Comparison of ENCODE assay signal across 19 cellular contexts in the genomic region with DNA sequence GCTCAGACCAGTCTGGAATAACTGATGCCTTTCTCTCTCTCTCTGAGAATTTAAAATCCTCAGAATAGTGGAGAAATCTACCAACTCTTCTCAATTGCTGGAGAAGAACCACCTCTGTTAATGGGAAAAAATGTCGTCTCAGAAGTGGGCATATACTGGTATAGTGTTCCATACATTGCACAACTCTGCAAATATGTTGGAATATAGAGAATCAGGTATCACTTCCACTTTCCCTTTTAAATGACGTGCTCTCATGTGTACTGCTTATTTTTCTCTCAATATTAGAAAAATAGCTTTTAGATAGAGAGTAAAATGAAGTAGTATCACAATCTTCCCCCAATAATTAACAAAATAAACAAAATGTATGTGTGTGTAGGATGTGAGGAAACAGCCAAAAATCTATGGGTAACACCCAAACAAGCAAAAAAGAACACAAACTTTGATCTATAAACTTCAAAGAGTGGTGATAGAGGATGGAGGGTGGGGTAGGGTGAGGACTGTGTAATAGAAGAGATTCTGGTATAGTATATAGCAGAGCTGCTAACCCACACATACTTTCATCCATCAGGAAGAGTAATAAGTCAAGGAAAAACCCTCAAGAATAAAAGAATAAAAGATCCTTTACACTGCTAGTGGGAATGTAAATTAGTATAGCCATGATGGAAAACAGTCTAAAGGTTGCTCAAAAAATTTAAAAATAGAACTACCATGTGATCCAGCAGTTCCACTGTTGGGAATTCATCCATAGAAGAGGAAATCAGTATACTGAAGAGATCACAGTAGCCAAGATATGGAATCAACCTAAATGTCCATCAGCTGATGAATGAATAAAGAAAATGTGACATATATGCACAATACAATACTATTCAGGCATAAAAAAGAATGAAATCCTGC. TPM values are rescaled to one million over a fixed set of nuclear protein-coding genes. Genes with fewer than 3 reads are reported as not detected.
DNase-seq lines count a peak whose midpoint lies in the region; ATAC-seq and TF ChIP-seq lines count a peak whose summit lies in the region.
"Had no signal": no experiment of that assay in that cellular context is flagged by ENCODE, and none has a peak within 500 bp of the region (broad histone marks: within the 10 kb centered on the region; RNA-seq: fewer than 3 reads in every experiment).

No MANE protein-coding gene starts in this region.

- H3K79me2 ChIP-seq in DND-41 (ENCODE audit: insufficient read depth, low read length) (peaks cover 92% of the 10 kb centered on the region), MM.1S (ENCODE audit: low read length) (peaks cover 38% of the 10 kb centered on the region)

- DNase-seq in CD1c-positive myeloid dendritic cell (ENCODE audit: extremely low spot score) (peak; percentile 35), DND-41 (no peak), memory B cell (ENCODE audit: low spot score in 2 of 2) (no peak), T1000 (lab: John Stamatoyannopoulos, UW) (no peak), MM.1S (no peak)
- DNase-seq in activated CD8-positive, alpha-beta T cell treated with anti-CD3 and anti-CD28 coated beads for 36 hours: no peak
- DNase-seq: activated CD8-positive, alpha-beta memory T cell treated with anti-CD3 and anti-CD28 coated beads, Interleukin-2, amount 50 U/mL, for 4 hours; aorta; cortex of kidney; heart right ventricle; kidney glomerular epithelial cell; NCI-H2227 treated with DMSO at 0.1 percent for 48 hours; NK-92 treated with Interleukin-12 subunit alpha and Interleukin-12 subunit beta, amount 100 ng/mL, for 24 hours; SHP77 treated with DMSO at 0.1 percent for 48 hours; stimulated activated naive CD4-positive, alpha-beta T cell treated with Interleukin-2 at 50 U/mL for 16 hours had no signal

- no peaks in the 10 kb centered on the region for H3K4me1 ChIP-seq in DND-41 (ENCODE audit: insufficient read depth, low read length)
- H3K4me1 ChIP-seq in MM.1S (ENCODE audit: low read length): no peaks in the 10 kb centered on the region
- H3K4me1 ChIP-seq: BLaER1 had no signal

- peak overlapping the region; percentile 73 for H3K27ac Mint-ChIP-seq in activated CD8-positive, alpha-beta T cell treated with anti-CD3 and anti-CD28 coated beads for 36 hours
- peak overlapping the region; percentile 70 for H3K27ac Mint-ChIP-seq in memory B cell

- peaks cover 42% of the 10 kb centered on the region for H3K36me3 Mint-ChIP-seq in activated CD8-positive, alpha-beta T cell treated with anti-CD3 and anti-CD28 coated beads for 36 hours (ENCODE audit: low read depth)
- peaks cover 10% of the 10 kb centered on the region for H3K36me3 Mint-ChIP-seq in memory B cell

- H3F3A ChIP-seq in MM.1S (ENCODE audit: insufficient read depth, low read length): no peaks in the 10 kb centered on the region

- ATAC-seq in DND-41 (ENCODE audit: insufficient read depth, low read depth) (peak; percentile 54; the same call in 1 of the 3 replicates), memory B cell (ENCODE audit: low read depth) (no peak), HG02884 (IDR thresholded peaks at IDR 0.05; ENCODE audit: unreplicated experiment) (no peak)
- ATAC-seq in activated CD8-positive, alpha-beta T cell treated with anti-CD3 and anti-CD28 coated beads for 36 hours: no peak
- ATAC-seq: heart right ventricle, K562 had no signal

- H3K27me3 ChIP-seq in DND-41 (ENCODE audit: insufficient read depth, low read length, poor library complexity) (no peaks in the 10 kb centered on the region), MM.1S (replicated peaks; ENCODE audit: insufficient read depth, low read length) (no peaks in the 10 kb centered on the region)
- H3K27me3 ChIP-seq: BLaER1, esophagus muscularis mucosa, heart right ventricle had no signal

- no peak overlapping the region for H3K9ac ChIP-seq in DND-41 (ENCODE audit: low read depth, low read length)
- H3K9ac ChIP-seq in MM.1S (ENCODE audit: low read length): no peak overlapping the region
- H3K9ac ChIP-seq: BLaER1 had no signal

- H3K4me3 Mint-ChIP-seq in activated CD8-positive, alpha-beta T cell treated with anti-CD3 and anti-CD28 coated beads for 36 hours: peak overlapping the region; percentile 17
- H3K4me3 Mint-ChIP-seq in memory B cell: no peak overlapping the region

- intact Hi-C loops in activated CD8-positive, alpha-beta T cell treated with anti-CD3 and anti-CD28 coated beads for 36 hours (cut with micrococcal nuclease): no loop called here

- H3K36me3 ChIP-seq in DND-41 (ENCODE audit: insufficient read depth, low read length): peaks cover 13% of the 10 kb centered on the region; the same call in 1 of the 2 replicates
- H3K36me3 ChIP-seq in MM.1S (replicated peaks; ENCODE audit: insufficient read depth, low read length): no peaks in the 10 kb centered on the region

- H3K4me3 ChIP-seq in DND-41 (ENCODE audit: low read depth in 1 of 2, low read length in 2 of 2) (no peak overlapping the region), MM.1S (ENCODE audit: low read length) (no peak overlapping the region)
- H3K4me3 ChIP-seq: BLaER1, esophagus muscularis mucosa, heart right ventricle, K562 had no signal

- no peaks in the 10 kb centered on the region for H3K27me3 Mint-ChIP-seq in activated CD8-positive, alpha-beta T cell treated with anti-CD3 and anti-CD28 coated beads for 36 hours
- H3K27me3 Mint-ChIP-seq in memory B cell: no peaks in the 10 kb centered on the region

- H3K27ac ChIP-seq in DND-41 (ENCODE audit: low read length) (no peak overlapping the region), MM.1S (ENCODE audit: low read length) (no peak overlapping the region)
- H3K27ac ChIP-seq: BLaER1, esophagus muscularis mucosa had no signal

- H3K4me1 Mint-ChIP-seq in activated CD8-positive, alpha-beta T cell treated with anti-CD3 and anti-CD28 coated beads for 36 hours (ENCODE audit: low read depth): peaks cover 66% of the 10 kb centered on the region
- peaks cover 19% of the 10 kb centered on the region for H3K4me1 Mint-ChIP-seq in memory B cell

- H3K9me2 ChIP-seq in MM.1S (replicated peaks; ENCODE audit: insufficient read depth, low read length): no peaks in the 10 kb centered on the region

- H3K4me2 ChIP-seq in DND-41 (ENCODE audit: insufficient read depth, low read length) (no peak overlapping the region), MM.1S (ENCODE audit: low read depth, low read length) (no peak overlapping the region)
- H3K4me2 ChIP-seq: BLaER1 had no signal

- peaks cover 12% of the 10 kb centered on the region; the same call in 1 of the 2 replicates for H4K20me1 ChIP-seq in DND-41 (ENCODE audit: insufficient read depth, low read length)
- no peaks in the 10 kb centered on the region for H4K20me1 ChIP-seq in MM.1S (ENCODE audit: insufficient read depth, low read length)

- CTCF ChIA-PET in activated CD8-positive, alpha-beta T cell treated with anti-CD3 and anti-CD28 coated beads for 36 hours (lab: Charles Lee): interaction anchor here (0.7 to 1.3 kb wide), 4 partner anchors 23 to 98 kb away, joined by 3 to 5 read pairs (median 4); no protein-coding TSS in a partner anchor

- POLR2A ChIA-PET in activated CD8-positive, alpha-beta T cell treated with anti-CD3 and anti-CD28 coated beads for 36 hours (lab: Charles Lee): no interaction called here

- TF ChIP-seq CTCF in DND-41 (IDR thresholded peaks at IDR 0.05; ENCODE audit: borderline replicate concordance, extremely low read depth, low read length, poor library complexity, severe bottlenecking) (no peak), MM.1S (IDR thresholded peaks at IDR 0.05; ENCODE audit: low read length) (no peak)
- no peak for TF ChIP-seq CTCF in activated CD8-positive, alpha-beta T cell treated with anti-CD3 and anti-CD28 coated beads for 36 hours (IDR thresholded peaks at IDR 0.05)

- H3K9me3 Mint-ChIP-seq in activated CD8-positive, alpha-beta T cell treated with anti-CD3 and anti-CD28 coated beads for 36 hours: no peaks in the 10 kb centered on the region
- no peaks in the 10 kb centered on the region for H3K9me3 Mint-ChIP-seq in memory B cell

- no peaks in the 10 kb centered on the region for H3K9me3 ChIP-seq in DND-41 (ENCODE audit: insufficient read depth, low read length, severe bottlenecking)
- H3K9me3 ChIP-seq in MM.1S (replicated peaks; ENCODE audit: insufficient read depth, low read length): no peaks in the 10 kb centered on the region
- H3K9me3 ChIP-seq: BLaER1, esophagus muscularis mucosa had no signal

- no peak overlapping the region for H2AFZ ChIP-seq in DND-41 (ENCODE audit: low read depth, low read length)
- H2AFZ ChIP-seq in MM.1S (ENCODE audit: low read length): no peak overlapping the region

RNA-seq across cellular contexts. Expression of gene NFATC3, which starts 46.9 kb away (rescaled TPM):
- 100 to 1,000 TPM; 102 to 104 TPM for total RNA-seq in activated CD8-positive, alpha-beta T cell treated with anti-CD3 and anti-CD28 coated beads for 36 hours
